Comparison of ENCODE assay signal across 23 cellular contexts in genomic region chr21:14084701-14085100, GRCh38.
"Had no signal": no experiment of that assay in that cellular context is flagged by ENCODE, and none has a peak within 500 bp of the region (broad histone marks: within the 10 kb centered on the region; RNA-seq: fewer than 3 reads in every experiment).

No MANE protein-coding gene starts in this region.

- DNase-seq: glutamatergic neuron; heart right ventricle; islet precursor cell; left ventricle myocardium inferior; midbrain; mucosa of descending colon; naive thymus-derived CD4-positive, alpha-beta T cell; nucleus accumbens; right lobe of liver; stimulated activated CD4-positive, alpha-beta T cell treated with anti-CD3 and anti-CD28 coated beads, Interleukin-12 subunit alpha, Interleukin-12 subunit beta, amount 100 ng/mL, for 4 hours; stimulated activated CD4-positive, alpha-beta T cell treated with anti-CD3 and anti-CD28 coated beads, Interleukin-15, amount 100 ng/mL, for 24 hours; stimulated activated CD4-positive, alpha-beta T cell treated with anti-CD3 and anti-CD28 coated beads, Interleukin-2, amount 100 ng/mL, for 24 hours; stimulated activated CD4-positive, alpha-beta T cell treated with anti-CD3 and anti-CD28 coated beads, Interleukin-4, amount 100 ng/mL, for 1 hour; stimulated activated naive CD4-positive, alpha-beta T cell; stomach; tibial artery; trophoblast cell; uterus had no signal

- H3K9me3 ChIP-seq: pancreas, prostate gland, right lobe of liver, uterus had no signal

- H3K4me3 ChIP-seq: heart right ventricle, hepatocyte, left ventricle myocardium inferior, mucosa of descending colon, pancreas, prostate gland, right lobe of liver, skin epidermis, stomach, thoracic aorta, tibial artery, uterus had no signal

- H3K4me2 ChIP-seq: hepatocyte had no signal

- H3K27ac ChIP-seq: heart right ventricle, hepatocyte, left ventricle myocardium inferior, pancreas, prostate gland, right lobe of liver, skin epidermis, stomach, thoracic aorta, tibial artery, uterus had no signal

- H3K4me1 ChIP-seq: heart right ventricle, left ventricle myocardium inferior, pancreas, prostate gland, right lobe of liver, stomach, tibial artery, uterus had no signal

- H3K27me3 ChIP-seq: heart right ventricle, hepatocyte, pancreas, right lobe of liver, stomach, tibial artery, uterus had no signal

- H3K36me3 ChIP-seq: heart right ventricle, left ventricle myocardium inferior, pancreas, prostate gland, right lobe of liver, thoracic aorta, uterus had no signal

- H2AFZ ChIP-seq: hepatocyte had no signal
